In genomic region chr10:80739328-80739727, GRCh38 we compare ENCODE assay signal across 22 cellular contexts.
A peak's percentile ranks its signal among the peaks of the same experiment; 100 is the strongest.
DNase-seq lines count a peak whose midpoint lies in the region; FAIRE-seq and TF ChIP-seq lines count a peak whose summit lies in the region.
"Had no signal": no experiment of that assay in that cellular context is flagged by ENCODE, and none has a peak within 500 bp of the region (broad histone marks: within the 10 kb centered on the region; RNA-seq: fewer than 3 reads in every experiment).

No MANE protein-coding gene starts in this region.

- H3K9me3 Mint-ChIP-seq in MCF 10A (ENCODE audit: unreplicated experiment), result no peaks in the 10 kb centered on the region
- H3K9me3 Mint-ChIP-seq in activated CD4-positive, alpha-beta T cell treated with anti-CD3 and anti-CD28 coated beads, Interleukin-2, amount 10 ng/mL, durations not matched to agents 7 days and 5 days, result no peaks in the 10 kb centered on the region
- H3K9me3 Mint-ChIP-seq: CD4-positive, alpha-beta T cell; IgD-negative memory B cell; T-cell had no signal

- H3K18ac ChIP-seq in H1 (ENCODE audit: extremely low read depth, low read length), result no peak overlapping the region

- dilution Hi-C loops in mammary epithelial cell (cut with HindIII; ENCODE audit: low sequenced_read_pairs), result no loop called here

- H2AFZ ChIP-seq in mammary epithelial cell (ENCODE audit: low read depth, low read length) (no peak overlapping the region), H1 (ENCODE audit: low read length) (no peak overlapping the region), hepatocyte (no peak overlapping the region)

- no peaks in the 10 kb centered on the region for H3K79me1 ChIP-seq in H1 (ENCODE audit: low read depth, low read length)

- no peak overlapping the region for H3K4me2 ChIP-seq in mammary epithelial cell (ENCODE audit: insufficient read depth, low read depth, low read length)
- H3K4me2 ChIP-seq in H1 (ENCODE audit: insufficient read depth in 1 of 2, low read depth in 2 of 2, low read length in 2 of 2), result no peak overlapping the region; a peak in 1 of 4 replicates
- no peak overlapping the region for H3K4me2 ChIP-seq in hepatocyte
- H3K4me2 ChIP-seq: A549 had no signal

- intact Hi-C loops in MCF 10A (cut with micrococcal nuclease) (no loop called here), mammary epithelial cell (cut with micrococcal nuclease) (no loop called here)

- no peak overlapping the region for H3K9ac ChIP-seq in mammary epithelial cell (ENCODE audit: insufficient read depth, low read length)
- H3K9ac ChIP-seq in HUES64 (ENCODE audit: low read depth, low read length), result 0 out of 2 replicates have a peak overlapping the region, but pooled peaks have one; percentile 21
- H3K9ac ChIP-seq in H1 (replicated peaks in 1 of 4; ENCODE audit: extremely low read depth in 1 of 4, low read depth in 3 of 4, low read length in 3 of 4), result no peak overlapping the region

- H3K4me3 ChIP-seq in mammary epithelial cell (replicated peaks in 1 of 3; ENCODE audit: insufficient read depth in 1 of 3, low read depth in 2 of 3, low read length in 3 of 3) (no peak overlapping the region), HUES64 (ENCODE audit: low read length) (no peak overlapping the region), H1 (ENCODE audit: extremely low read depth in 1 of 4, insufficient read depth in 2 of 4, low read depth in 3 of 4, low read length in 4 of 4) (no peak overlapping the region), hepatocyte (no peak overlapping the region)
- H3K4me3 ChIP-seq: A549 had no signal

- no peaks in the 10 kb centered on the region for H3K9me3 ChIP-seq in mammary epithelial cell (replicated peaks; ENCODE audit: insufficient read depth, low read length)
- H3K9me3 ChIP-seq in HUES64 (ENCODE audit: insufficient read depth, low read depth, low read length), result no peaks in the 10 kb centered on the region
- no peaks in the 10 kb centered on the region for H3K9me3 ChIP-seq in H1 (ENCODE audit: insufficient read depth in 2 of 2, low read depth in 1 of 2, low read length in 1 of 2)
- no peaks in the 10 kb centered on the region for H3K9me3 ChIP-seq in hepatocyte (ENCODE audit: low read depth)
- H3K9me3 ChIP-seq: A549, Caco-2 had no signal

- POLR2A ChIA-PET in MCF 10A (lab: Yijun Ruan, JAX), result no interaction called here
- POLR2A ChIA-PET in H1 (lab: Charles Lee; ENCODE audit: partially characterized antibody), result no interaction called here
- POLR2A ChIA-PET in activated CD4-positive, alpha-beta T cell treated with anti-CD3 and anti-CD28 coated beads, Interleukin-2, amount 10 ng/mL, durations not matched to agents 7 days and 5 days (lab: Charles Lee), result no interaction called here

- FAIRE-seq in H1 (lab: Jason Lieb, UNC), result peak; percentile 13
- FAIRE-seq: A549, GM12891 had no signal

- peak overlapping the region; percentile 84; the same call in 1 of the 2 replicates for H2BK12ac ChIP-seq in H1 (ENCODE audit: low read depth, low read length)

- no peak overlapping the region for H3K4ac ChIP-seq in H1 (replicated peaks; ENCODE audit: insufficient read length, low read depth, low read length)

- no peak overlapping the region for H3K56ac ChIP-seq in H1 (replicated peaks; ENCODE audit: insufficient read length, low read depth, low read length)

- H3K4me1 ChIP-seq in mammary epithelial cell (ENCODE audit: insufficient read depth, low read length) (no peaks in the 10 kb centered on the region), HUES64 (ENCODE audit: insufficient read depth, low read length) (peaks cover 30% of the 10 kb centered on the region), H1 (replicated peaks in 1 of 4; ENCODE audit: control insufficient read depth in 3 of 4, insufficient read depth in 4 of 4, low read length in 3 of 4) (peaks cover 0 to 9% (median 3%) of the 10 kb centered on the region in 4 experiments; a peak in 4 of 7 replicates), hepatocyte (ENCODE audit: insufficient read depth) (no peaks in the 10 kb centered on the region)
- H3K4me1 ChIP-seq: A549, Caco-2 had no signal

- H3K36me3 ChIP-seq in mammary epithelial cell (ENCODE audit: insufficient read depth, low read length), result no peaks in the 10 kb centered on the region
- H3K36me3 ChIP-seq in HUES64 (ENCODE audit: insufficient read depth, low read length), result no peaks in the 10 kb centered on the region
- H3K36me3 ChIP-seq in H1 (ENCODE audit: control insufficient read depth in 2 of 4, insufficient read depth in 4 of 4, low read length in 3 of 4), result no peaks in the 10 kb centered on the region
- H3K36me3 ChIP-seq in hepatocyte (replicated peaks; ENCODE audit: insufficient read depth, low read depth), result no peaks in the 10 kb centered on the region

- H3K4me3 Mint-ChIP-seq in MCF 10A (ENCODE audit: unreplicated experiment), result no peak overlapping the region
- no peak overlapping the region for H3K4me3 Mint-ChIP-seq in activated CD4-positive, alpha-beta T cell treated with anti-CD3 and anti-CD28 coated beads, Interleukin-2, amount 10 ng/mL, durations not matched to agents 7 days and 5 days
- H3K4me3 Mint-ChIP-seq: CD4-positive, alpha-beta T cell; HFFc6; IgD-negative memory B cell; T-cell had no signal

- H4K5ac ChIP-seq in H1 (ENCODE audit: insufficient read length, low read depth, low read length), result no peak overlapping the region

- BruUV-seq in MCF 10A (replicated peaks; lab: Mats Ljungman, UMichigan) (no TSS peak), mammary epithelial cell (replicated peaks; lab: Mats Ljungman, UMichigan) (no TSS peak)

- no peak overlapping the region for H2BK15ac ChIP-seq in H1 (ENCODE audit: low read length)

- no peak overlapping the region for H3K14ac ChIP-seq in H1 (ENCODE audit: insufficient read length)

- H2BK120ac ChIP-seq in H1 (replicated peaks; ENCODE audit: low read depth, low read length), result no peak overlapping the region

- H3K4me1 Mint-ChIP-seq in MCF 10A (ENCODE audit: insufficient read depth, unreplicated experiment), result no peaks in the 10 kb centered on the region
- H3K4me1 Mint-ChIP-seq in activated CD4-positive, alpha-beta T cell treated with anti-CD3 and anti-CD28 coated beads, Interleukin-2, amount 10 ng/mL, durations not matched to agents 7 days and 5 days, result no peaks in the 10 kb centered on the region
- H3K4me1 Mint-ChIP-seq: IgD-negative memory B cell, T-cell had no signal

- TF ChIP-seq RAD21 in H1 (IDR thresholded peaks at IDR 0.05 in 1 of 2, conservative IDR thresholded peaks at IDR 0.05 in 1 of 2; ENCODE audit: low read depth in 2 of 2, low read length in 2 of 2), result no peak

- 73% methylated on average over 6 of the region's 6 CpGs for WGBS in mammary epithelial cell (ENCODE audit: low coverage, missing lambda C conversion rate)
- 93% methylated on average over 6 of the region's 6 CpGs for WGBS in HUES64
- WGBS in H1 (ENCODE audit: extremely low coverage in 1 of 2, insufficient coverage in 1 of 2, insufficient read length in 1 of 2, insufficient replicate concordance in 2 of 2, low coverage in 1 of 2, low lambda C conversion rate in 2 of 2, missing lambda C conversion rate in 1 of 2), 2 experiments, result 95% methylated on average over 6 of the region's 6 CpGs; no CpG with 5 or more reads in 1 of the 2 experiments
- WGBS in hepatocyte (ENCODE audit: low lambda C conversion rate, missing lambda C conversion rate), result 90% methylated on average over 6 of the region's 6 CpGs

- TF ChIP-seq CTCF in MCF 10A (IDR thresholded peaks at IDR 0.05; ENCODE audit: unreplicated experiment) (no peak), mammary epithelial cell (conservative IDR thresholded peaks at IDR 0.05 in 1 of 2, IDR thresholded peaks at IDR 0.05 in 1 of 2; ENCODE audit: extremely low read depth in 1 of 2, insufficient read depth in 1 of 2, low read depth in 1 of 2, low read length in 2 of 2) (no peak), H1 (IDR thresholded peaks at IDR 0.05; ENCODE audit: control extremely low read depth in 1 of 3, insufficient read depth in 1 of 3, low read depth in 1 of 3, low read length in 3 of 3) (no peak), hepatocyte (IDR thresholded peaks at IDR 0.05; ENCODE audit: poor library complexity) (no peak)

- H3K23ac ChIP-seq in H1 (ENCODE audit: insufficient read length), result no peak overlapping the region

- no peak overlapping the region for H2BK20ac ChIP-seq in H1 (ENCODE audit: low read length)

- H4K91ac ChIP-seq in H1 (replicated peaks; ENCODE audit: insufficient read length, low read length), result no peak overlapping the region

- H3K27ac Mint-ChIP-seq in MCF 10A (ENCODE audit: low read depth, unreplicated experiment), result no peak overlapping the region
- no peak overlapping the region for H3K27ac Mint-ChIP-seq in activated CD4-positive, alpha-beta T cell treated with anti-CD3 and anti-CD28 coated beads, Interleukin-2, amount 10 ng/mL, durations not matched to agents 7 days and 5 days
- H3K27ac Mint-ChIP-seq: CD4-positive, alpha-beta T cell; HFFc6; IgD-negative memory B cell; T-cell had no signal

- no peak overlapping the region; the same call in 1 of the 2 replicates for H2AK5ac ChIP-seq in H1 (ENCODE audit: low read depth, low read length)

- H3K23me2 ChIP-seq in H1 (ENCODE audit: low read depth, low read length), result no peaks in the 10 kb centered on the region; the same call in 1 of the 2 replicates

- H3K79me2 ChIP-seq in mammary epithelial cell (ENCODE audit: insufficient read depth, low read length) (no peaks in the 10 kb centered on the region), H1 (ENCODE audit: control insufficient read depth in 1 of 2, insufficient read depth in 2 of 2, low read length in 2 of 2) (no peaks in the 10 kb centered on the region), hepatocyte (no peaks in the 10 kb centered on the region)

- no peak for TF ChIP-seq POLR2A in H1 (IDR thresholded peaks at IDR 0.05; ENCODE audit: control extremely low read depth in 1 of 2, low read depth in 2 of 2, low read length in 2 of 2)

- H3K27me3 Mint-ChIP-seq in MCF 10A (ENCODE audit: insufficient read depth, unreplicated experiment), result peaks cover 97% of the 10 kb centered on the region
- H3K27me3 Mint-ChIP-seq in activated CD4-positive, alpha-beta T cell treated with anti-CD3 and anti-CD28 coated beads, Interleukin-2, amount 10 ng/mL, durations not matched to agents 7 days and 5 days, result peaks cover 18% of the 10 kb centered on the region
- H3K27me3 Mint-ChIP-seq: IgD-negative memory B cell had no signal

- no peak overlapping the region for H2BK5ac ChIP-seq in H1 (ENCODE audit: low read depth, low read length)

- H4K8ac ChIP-seq in H1 (ENCODE audit: extremely low read depth, insufficient read depth, low read length), result no peak overlapping the region

- H3K9me2 ChIP-seq in hepatocyte (replicated peaks; ENCODE audit: insufficient read depth), result no peaks in the 10 kb centered on the region

- no peak overlapping the region for H3K27ac ChIP-seq in mammary epithelial cell (ENCODE audit: insufficient read depth, low read depth, low read length)
- peak overlapping the region; percentile 49 for H3K27ac ChIP-seq in HUES64 (ENCODE audit: low read depth, low read length)
- no peak overlapping the region for H3K27ac ChIP-seq in H1 (ENCODE audit: low read depth, low read length)
- H3K27ac ChIP-seq in hepatocyte, result no peak overlapping the region
- H3K27ac ChIP-seq: A549 had no signal

- in situ Hi-C loops in mammary epithelial cell (cut with MboI; ENCODE audit: low sequenced_read_pairs in 2 of 2), result no loop called here

- no peaks in the 10 kb centered on the region for H4K20me1 ChIP-seq in mammary epithelial cell (ENCODE audit: insufficient read depth, low read length)
- no peaks in the 10 kb centered on the region for H4K20me1 ChIP-seq in H1 (replicated peaks in 1 of 2; ENCODE audit: control insufficient read depth in 1 of 2, insufficient read depth in 2 of 2, low read length in 2 of 2)
- no peaks in the 10 kb centered on the region for H4K20me1 ChIP-seq in hepatocyte (ENCODE audit: insufficient read depth, poor library complexity, severe bottlenecking)

- DNase-seq in MCF 10A (ENCODE audit: unreplicated experiment), result peak; percentile 2
- DNase-seq in mammary epithelial cell, result no peak
- no peak for DNase-seq in H1 (ENCODE audit: low read depth in 1 of 2, low spot score in 2 of 2)
- DNase-seq in anterior cingulate cortex (lab: John Stamatoyannopoulos, UW), result no peak
- no peak for DNase-seq in activated CD4-positive, alpha-beta T cell treated with anti-CD3 and anti-CD28 coated beads, Interleukin-2, amount 10 ng/mL, durations not matched to agents 7 days and 5 days
- DNase-seq in hepatocyte (ENCODE audit: low spot score), result no peak
- DNase-seq: Caco-2; CD4-positive, alpha-beta T cell; DMS153; GOT3; HFFc6; Kasumi-1; MM.1S; NCI-H1092 treated with DMSO at 0.1 percent for 48 hours; NCI-H2107; NK-92 treated with Interleukin-12 subunit alpha and Interleukin-12 subunit beta, amount 100 ng/mL, for 24 hours; SHP77; T-cell had no signal

- TF ChIP-seq EP300 in H1 (IDR thresholded peaks at IDR 0.05; ENCODE audit: borderline replicate concordance in 1 of 2, low read depth in 2 of 2, low read length in 2 of 2), result no peak

- CTCF ChIA-PET in MCF 10A (lab: Yijun Ruan, JAX), result interaction anchor here (1.1 kb wide), 1 partner anchor 40 kb away, joined by 3 read pairs; no protein-coding TSS in a partner anchor
- CTCF ChIA-PET in mammary epithelial cell (lab: Charles Lee; ENCODE audit: low non-redundant PET), result no interaction called here
- CTCF ChIA-PET in H1 (lab: Charles Lee; ENCODE audit: partially characterized antibody), result interaction anchor here (1.1 to 2.1 kb wide), 4 partner anchors 22 to 76 kb away, joined by 3 to 8 read pairs (median 4); no protein-coding TSS in a partner anchor
- CTCF ChIA-PET in activated CD4-positive, alpha-beta T cell treated with anti-CD3 and anti-CD28 coated beads, Interleukin-2, amount 10 ng/mL, durations not matched to agents 7 days and 5 days (lab: Charles Lee), result interaction anchor here (1.1 kb wide), 1 partner anchor 9 kb away, joined by 3 read pairs; no protein-coding TSS in a partner anchor

- H3K36me3 Mint-ChIP-seq in MCF 10A (ENCODE audit: insufficient read depth, unreplicated experiment), result peaks cover 4% of the 10 kb centered on the region
- no peaks in the 10 kb centered on the region for H3K36me3 Mint-ChIP-seq in activated CD4-positive, alpha-beta T cell treated with anti-CD3 and anti-CD28 coated beads, Interleukin-2, amount 10 ng/mL, durations not matched to agents 7 days and 5 days (ENCODE audit: low read depth)
- H3K36me3 Mint-ChIP-seq: IgD-negative memory B cell, T-cell had no signal

- H3K27me3 ChIP-seq in mammary epithelial cell (ENCODE audit: insufficient read depth, low read length) (no peaks in the 10 kb centered on the region), HUES64 (ENCODE audit: insufficient read depth, low read length) (no peaks in the 10 kb centered on the region), H1 (replicated peaks in 1 of 4; ENCODE audit: control insufficient read depth in 3 of 4, extremely low read depth in 1 of 4, insufficient read depth in 3 of 4, low read length in 3 of 4) (no peaks in the 10 kb centered on the region), hepatocyte (no peaks in the 10 kb centered on the region)
